In genomic region chr4:116636917-116637316, GRCh38 we compare ENCODE assay signal across 11 cellular contexts.
DNase-seq lines count a peak whose midpoint lies in the region; ATAC-seq and TF ChIP-seq lines count a peak whose summit lies in the region.
"Had no signal": no experiment of that assay in that cellular context is flagged by ENCODE, and none has a peak within 500 bp of the region (broad histone marks: within the 10 kb centered on the region; RNA-seq: fewer than 3 reads in every experiment).

No MANE protein-coding gene starts in this region.

- CTCF ChIA-PET in activated naive CD4-positive, alpha-beta T cell treated with anti-CD3 and anti-CD28 coated beads for 36 hours (lab: Charles Lee) = no interaction called here

- H3K9me3 Mint-ChIP-seq in nephron progenitor cell = no peaks in the 10 kb centered on the region
- H3K9me3 Mint-ChIP-seq in activated naive CD4-positive, alpha-beta T cell treated with anti-CD3 and anti-CD28 coated beads for 36 hours = no peaks in the 10 kb centered on the region

- no peak for TF ChIP-seq CTCF in nephron progenitor cell (IDR thresholded peaks at IDR 0.05)

- TF ChIP-seq POLR2A in GM18505 (IDR thresholded peaks at IDR 0.05; ENCODE audit: borderline replicate concordance, extremely low read depth, insufficient read depth, insufficient read length) = no peak

- no peaks in the 10 kb centered on the region for H3K4me1 Mint-ChIP-seq in nephron progenitor cell
- H3K4me1 Mint-ChIP-seq in activated naive CD4-positive, alpha-beta T cell treated with anti-CD3 and anti-CD28 coated beads for 36 hours (ENCODE audit: low read depth) = no peaks in the 10 kb centered on the region
- H3K4me1 Mint-ChIP-seq: B cell had no signal

- H3K27ac Mint-ChIP-seq in nephron progenitor cell = no peak overlapping the region
- H3K27ac Mint-ChIP-seq in activated naive CD4-positive, alpha-beta T cell treated with anti-CD3 and anti-CD28 coated beads for 36 hours = no peak overlapping the region
- H3K27ac Mint-ChIP-seq: B cell had no signal

- DNase-seq in NAMALWA (ENCODE audit: low spot score) = peak; percentile 59
- no peak for DNase-seq in Right ventricle myocardium superior
- DNase-seq in nephron progenitor cell = no peak
- no peak for DNase-seq in activated naive CD4-positive, alpha-beta T cell treated with anti-CD3 and anti-CD28 coated beads for 36 hours
- DNase-seq in T-helper 2 cell = no peak
- DNase-seq: NCI-H2171 treated with DMSO at 0.1 percent for 48 hours had no signal

- ATAC-seq in GM18505 (IDR thresholded peaks at IDR 0.05; ENCODE audit: unreplicated experiment) = peak; percentile 100
- ATAC-seq in GM21360 (IDR thresholded peaks at IDR 0.05; ENCODE audit: unreplicated experiment) = peak; percentile 99
- ATAC-seq in HG03039 (IDR thresholded peaks at IDR 0.05; ENCODE audit: unreplicated experiment) = peak; percentile 97
- no peak for ATAC-seq in Right ventricle myocardium superior (ENCODE audit: poor library complexity)
- ATAC-seq: HepG2 had no signal

- no peaks in the 10 kb centered on the region for H3K36me3 Mint-ChIP-seq in nephron progenitor cell (ENCODE audit: low read depth)
- no peaks in the 10 kb centered on the region for H3K36me3 Mint-ChIP-seq in activated naive CD4-positive, alpha-beta T cell treated with anti-CD3 and anti-CD28 coated beads for 36 hours (ENCODE audit: low read depth)

- H3K4me3 Mint-ChIP-seq in nephron progenitor cell = no peak overlapping the region
- no peak overlapping the region for H3K4me3 Mint-ChIP-seq in activated naive CD4-positive, alpha-beta T cell treated with anti-CD3 and anti-CD28 coated beads for 36 hours
- H3K4me3 Mint-ChIP-seq: B cell had no signal

- no peaks in the 10 kb centered on the region for H3K27me3 Mint-ChIP-seq in nephron progenitor cell (ENCODE audit: low read depth, poor library complexity)
- H3K27me3 Mint-ChIP-seq in activated naive CD4-positive, alpha-beta T cell treated with anti-CD3 and anti-CD28 coated beads for 36 hours (ENCODE audit: low read depth) = no peaks in the 10 kb centered on the region
- H3K27me3 Mint-ChIP-seq: B cell had no signal

- intact Hi-C loops in Right ventricle myocardium superior (cut with DNase I) = no loop called here
- intact Hi-C loops in activated naive CD4-positive, alpha-beta T cell treated with anti-CD3 and anti-CD28 coated beads for 36 hours (cut with micrococcal nuclease) = no loop called here
